Comparison of ENCODE assay signal across 14 cellular contexts in the genomic region with DNA sequence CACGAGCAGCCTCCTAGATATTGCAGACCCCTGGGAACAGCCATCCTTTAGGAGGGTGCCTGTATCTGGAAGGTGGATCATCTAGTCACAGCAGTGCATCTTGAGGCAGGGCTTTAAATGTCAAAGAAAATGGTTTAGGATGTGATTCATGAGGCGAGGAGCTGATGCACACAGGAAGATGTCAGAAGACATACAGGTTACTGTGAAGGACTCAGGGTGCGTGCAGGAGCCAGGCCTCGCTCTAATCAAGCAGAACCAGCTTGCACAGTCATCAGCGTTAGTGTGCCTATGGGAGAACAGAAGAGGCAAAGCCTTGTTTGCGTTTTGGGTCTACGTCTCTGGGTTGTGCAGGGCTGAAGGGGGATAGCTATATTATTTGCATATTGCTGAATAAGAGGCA.
DNase-seq lines count a peak whose midpoint lies in the region; ATAC-seq and TF ChIP-seq lines count a peak whose summit lies in the region.
"Had no signal": no experiment of that assay in that cellular context is flagged by ENCODE, and none has a peak within 500 bp of the region (broad histone marks: within the 10 kb centered on the region; RNA-seq: fewer than 3 reads in every experiment).

No MANE protein-coding gene starts in this region.

- in situ Hi-C loops in Caki2 (cut with HindIII; ENCODE audit: low pct_unique_long_range_greater_than_20kb, low sequenced_read_pairs) = no loop called here

- peak; percentile 49 for ATAC-seq in central memory CD8-positive, alpha-beta T cell (replicated peaks; ENCODE audit: extremely low read depth, poor library complexity, severe bottlenecking)
- ATAC-seq in HG03095 (IDR thresholded peaks at IDR 0.05; ENCODE audit: unreplicated experiment) = no peak

- DNase-seq in Caki2 (ENCODE audit: low read depth) = peak; percentile 39
- peak; percentile 90 for DNase-seq in HT1080 (ENCODE audit: low read depth)
- no peak for DNase-seq in central memory CD8-positive, alpha-beta T cell (ENCODE audit: low spot score in 2 of 2)
- DNase-seq in kidney tubule cell (ENCODE audit: low spot score) = peak; percentile 77
- DNase-seq in activated naive CD4-positive, alpha-beta T cell treated with anti-CD3 and anti-CD28 coated beads, Interleukin-2, amount 50 U/mL, for 16 hours = no peak
- no peak for DNase-seq in GM10266 (ENCODE audit: extremely low spot score)
- DNase-seq in middle frontal gyrus (ENCODE audit: extremely low spot score, low spot score) = no peak
- DNase-seq: CD4-positive, alpha-beta T cell; NCI-H146; NCI-H2081 treated with DMSO at 0.1 percent for 48 hours; NCI-H2227 treated with DMSO at 0.1 percent for 48 hours; SHP77 had no signal

- H3K4me3 Mint-ChIP-seq in central memory CD8-positive, alpha-beta T cell = no peak overlapping the region
- H3K4me3 Mint-ChIP-seq: B cell; CD4-positive, alpha-beta T cell had no signal

- peaks cover 19% of the 10 kb centered on the region for H3K27me3 Mint-ChIP-seq in central memory CD8-positive, alpha-beta T cell

- H3K9me3 Mint-ChIP-seq in central memory CD8-positive, alpha-beta T cell = no peaks in the 10 kb centered on the region

- no peak overlapping the region for H3K27ac Mint-ChIP-seq in central memory CD8-positive, alpha-beta T cell (ENCODE audit: low read depth)
- H3K27ac Mint-ChIP-seq: B cell; CD4-positive, alpha-beta T cell had no signal

- H3K36me3 Mint-ChIP-seq in central memory CD8-positive, alpha-beta T cell (ENCODE audit: insufficient read depth) = no peaks in the 10 kb centered on the region

- H3K4me1 Mint-ChIP-seq in central memory CD8-positive, alpha-beta T cell = peaks cover 17% of the 10 kb centered on the region
- H3K4me1 Mint-ChIP-seq: B cell had no signal

- no peak for TF ChIP-seq CTCF in GM10266 (IDR thresholded peaks at IDR 0.05; ENCODE audit: control insufficient read depth, insufficient read depth, low read depth, missing control alignments)

Comparison
In these comparisons a context has a peak if more than half of its experiments do, and no peak if none do; other contexts are left out.
1. DNase-seq: peak in Caki2 (single experiment), HT1080 (single experiment) and kidney tubule cell (single experiment); none in central memory CD8-positive, alpha-beta T cell (0 of 2), activated naive CD4-positive, alpha-beta T cell treated with anti-CD3 and anti-CD28 coated beads, Interleukin-2, amount 50 U/mL, for 16 hours (single experiment), GM10266 (single experiment) and middle frontal gyrus (single experiment).